19 cellular contexts compared by ENCODE assay signal in genomic region chr19:17324357-17325114, GRCh38. TPM values are rescaled to one million over a fixed set of nuclear protein-coding genes. Genes with fewer than 3 reads are reported as not detected.
DNase-seq lines count a peak whose midpoint lies in the region; TF ChIP-seq lines count a peak whose summit lies in the region.
"Had no signal": no experiment of that assay in that cellular context is flagged by ENCODE, and none has a peak within 500 bp of the region (broad histone marks: within the 10 kb centered on the region; RNA-seq: fewer than 3 reads in every experiment).

No MANE protein-coding gene starts in this region.

- H3K36me3 Mint-ChIP-seq in MCF 10A (ENCODE audit: insufficient read depth, unreplicated experiment): peaks cover 52% of the 10 kb centered on the region

- CTCF ChIA-PET in MCF 10A (lab: Yijun Ruan, JAX): interaction anchor here (0.6 to 0.9 kb wide), 2 partner anchors 11 to 30 kb away, joined by 4 read pairs; no protein-coding TSS in a partner anchor

- peak overlapping the region; percentile 62 to 81 for H3K27ac ChIP-seq in breast epithelium
- H3K27ac ChIP-seq in tibial artery: peak overlapping the region; percentile 49 to 61
- H3K27ac ChIP-seq: 22Rv1, brain microvascular endothelial cell, right atrium auricular region had no signal

- H3K4me3 Mint-ChIP-seq in MCF 10A (ENCODE audit: unreplicated experiment): no peak overlapping the region
- H3K4me3 Mint-ChIP-seq: activated CD8-positive, alpha-beta memory T cell treated with anti-CD3 and anti-CD28 coated beads, Interleukin-2, amount 10 ng/mL, durations not matched to agents 7 days and 5 days; activated naive CD8-positive, alpha-beta T cell treated with anti-CD3 and anti-CD28 coated beads, Interleukin-2, amount 50 U/mL, for 24 hours had no signal

- TF ChIP-seq POLR2A in breast epithelium (IDR thresholded peaks at IDR 0.05): no peak

- H3K4me1 ChIP-seq in breast epithelium (peaks cover 0 to 20% of the 10 kb centered on the region in 2 donors), tibial artery (peaks cover 0 to 70% (median 52%) of the 10 kb centered on the region in 4 donors)
- H3K4me1 ChIP-seq: BE2C had no signal

- H3K27me3 ChIP-seq in breast epithelium: peaks cover 0 to 3% of the 10 kb centered on the region in 2 donors
- H3K27me3 ChIP-seq in tibial artery: no peaks in the 10 kb centered on the region
- H3K27me3 ChIP-seq: BE2C, brain microvascular endothelial cell, right atrium auricular region had no signal

- H3K4me1 Mint-ChIP-seq in MCF 10A (ENCODE audit: insufficient read depth, unreplicated experiment): peaks cover 5% of the 10 kb centered on the region

- H3K9me3 Mint-ChIP-seq in MCF 10A (ENCODE audit: unreplicated experiment): no peaks in the 10 kb centered on the region
- H3K9me3 Mint-ChIP-seq: activated naive CD8-positive, alpha-beta T cell treated with anti-CD3 and anti-CD28 coated beads, Interleukin-2, amount 50 U/mL, for 24 hours; dendritic cell treated with granulocyte-macrophage colony-stimulating factor and Interleukin-4, amounts not matched to agents 40 ng/mL and 50 ng/mL, for 4 days had no signal

- no TSS peak for BruUV-seq in MCF 10A (replicated peaks; lab: Mats Ljungman, UMichigan)

- POLR2A ChIA-PET in MCF 10A (lab: Yijun Ruan, JAX): interaction anchor here (0.5 to 2.9 kb wide), 4 partner anchors 9 to 32 kb away, joined by 3 to 15 read pairs (median 3); partner anchors contain the start of gene DDA1

- no peaks in the 10 kb centered on the region for H3K27me3 Mint-ChIP-seq in MCF 10A (ENCODE audit: insufficient read depth, unreplicated experiment)
- H3K27me3 Mint-ChIP-seq: activated naive CD8-positive, alpha-beta T cell treated with anti-CD3 and anti-CD28 coated beads, Interleukin-2, amount 50 U/mL, for 24 hours had no signal

- no peak for TF ChIP-seq CTCF in breast epithelium (IDR thresholded peaks at IDR 0.05)
- TF ChIP-seq CTCF in MCF 10A (IDR thresholded peaks at IDR 0.05; ENCODE audit: unreplicated experiment): no peak
- TF ChIP-seq CTCF in tibial artery (IDR thresholded peaks at IDR 0.05): no peak

- H3K36me3 ChIP-seq in breast epithelium (peaks cover 7% of the 10 kb centered on the region), tibial artery (peaks cover 19 to 39% (median 27%) of the 10 kb centered on the region in 3 donors)

- intact Hi-C loops in breast epithelium (cut with DNase I; ENCODE audit: low total_unique reads): loop anchor here (5.0 kb wide), 1 partner anchor 1358 kb away; the partner anchor contains the start of gene CRTC1
- intact Hi-C loops in MCF 10A (cut with micrococcal nuclease): no loop called here
- intact Hi-C loops in tibial artery (cut with DNase I; ENCODE audit: low total_unique reads): no loop called here

- H3K27ac Mint-ChIP-seq in MCF 10A (ENCODE audit: low read depth, unreplicated experiment): no peak overlapping the region
- H3K27ac Mint-ChIP-seq: activated CD8-positive, alpha-beta memory T cell treated with anti-CD3 and anti-CD28 coated beads, Interleukin-2, amount 10 ng/mL, durations not matched to agents 7 days and 5 days; activated naive CD8-positive, alpha-beta T cell treated with anti-CD3 and anti-CD28 coated beads, Interleukin-2, amount 50 U/mL, for 24 hours; dendritic cell treated with granulocyte-macrophage colony-stimulating factor and Interleukin-4, amounts not matched to agents 40 ng/mL and 50 ng/mL, for 4 days had no signal

- H3K4me3 ChIP-seq in breast epithelium (peak overlapping the region in 1 of 3 donors; percentile 69), tibial artery (no peak overlapping the region)
- H3K4me3 ChIP-seq: lung had no signal

- no peaks in the 10 kb centered on the region for H3K9me3 ChIP-seq in breast epithelium
- H3K9me3 ChIP-seq in tibial artery: no peaks in the 10 kb centered on the region
- H3K9me3 ChIP-seq: BE2C, right atrium auricular region had no signal

- DNase-seq in breast epithelium (ENCODE audit: low spot score in 2 of 2) (no peak), MCF 10A (ENCODE audit: unreplicated experiment) (no peak), tibial artery (no peak), H4 (ENCODE audit: low spot score) (no peak)
- DNase-seq: activated CD4-positive, alpha-beta T cell treated with anti-CD3 and anti-CD28 coated beads for 4 hours; activated CD8-positive, alpha-beta memory T cell treated with anti-CD3 and anti-CD28 coated beads, Interleukin-2, amount 10 ng/mL, durations not matched to agents 7 days and 5 days; activated naive CD8-positive, alpha-beta T cell treated with anti-CD3 and anti-CD28 coated beads, Interleukin-2, amount 50 U/mL, for 24 hours; BE2C; brain microvascular endothelial cell; islet precursor cell; KBM-7; NCI-H187; NCI-H774; SIG-M5; T-helper 1 cell had no signal

RNA-seq across cellular contexts. Expression of gene ANO8, which starts 10.1 kb away (rescaled TPM):
- total RNA-seq in breast epithelium (1 to 10 TPM; 5.1 to 7.2 (median 5.9) TPM), MCF 10A (2022) (13.0 and 14.5 TPM in 2 replicates)
- 1.4 and 3.2 TPM in 2 replicates for total RNA-seq in H4 (2014; rRNA removed; shearing (Covaris generic))

RNA-seq across cellular contexts. Expression of gene GTPBP3, which starts 12.8 kb away (rescaled TPM):
- total RNA-seq in breast epithelium (10 to 100 TPM; 15.5 to 22.6 (median 17.7) TPM), MCF 10A (2022) (24.8 and 27.9 TPM in 2 replicates)
- total RNA-seq in H4 (2014; rRNA removed; shearing (Covaris generic)): 10.2 and 21.7 TPM in 2 replicates

RNA-seq across cellular contexts. Expression of gene DDA1, which starts 15.2 kb away (rescaled TPM):
- total RNA-seq in breast epithelium (10 to 100 TPM in 2 of 3 donors, 1 to 10 TPM in 1; 9.2 to 18.7 (median 11.1) TPM), MCF 10A (2022) (57.4 and 60.4 TPM in 2 replicates)
- 20.0 and 34.3 TPM in 2 replicates for total RNA-seq in H4 (2014; rRNA removed; shearing (Covaris generic))

RNA-seq across cellular contexts. Expression of gene MRPL34, which starts 18.9 kb away (rescaled TPM):
- 100 to 1,000 TPM in 1 of 3 donors, 10 to 100 TPM in 2; 88.5 to 139 (median 98.0) TPM for total RNA-seq in breast epithelium
- 58.8 and 65.8 TPM in 2 replicates for total RNA-seq in MCF 10A (2022)
- total RNA-seq in H4 (2014; rRNA removed; shearing (Covaris generic)): 48.0 and 76.2 TPM in 2 replicates

RNA-seq across cellular contexts. Expression of gene ABHD8, which starts 21.3 kb away (rescaled TPM):
- 10 to 100 TPM in 2 of 3 donors, 1 to 10 TPM in 1; 6.7 to 14.4 (median 11.0) TPM for total RNA-seq in breast epithelium
- total RNA-seq in MCF 10A (2022): 4.1 and 6.4 TPM in 2 replicates
- 3.5 and 7.5 TPM in 2 replicates for total RNA-seq in H4 (2014; rRNA removed; shearing (Covaris generic))
